In the genomic region with DNA sequence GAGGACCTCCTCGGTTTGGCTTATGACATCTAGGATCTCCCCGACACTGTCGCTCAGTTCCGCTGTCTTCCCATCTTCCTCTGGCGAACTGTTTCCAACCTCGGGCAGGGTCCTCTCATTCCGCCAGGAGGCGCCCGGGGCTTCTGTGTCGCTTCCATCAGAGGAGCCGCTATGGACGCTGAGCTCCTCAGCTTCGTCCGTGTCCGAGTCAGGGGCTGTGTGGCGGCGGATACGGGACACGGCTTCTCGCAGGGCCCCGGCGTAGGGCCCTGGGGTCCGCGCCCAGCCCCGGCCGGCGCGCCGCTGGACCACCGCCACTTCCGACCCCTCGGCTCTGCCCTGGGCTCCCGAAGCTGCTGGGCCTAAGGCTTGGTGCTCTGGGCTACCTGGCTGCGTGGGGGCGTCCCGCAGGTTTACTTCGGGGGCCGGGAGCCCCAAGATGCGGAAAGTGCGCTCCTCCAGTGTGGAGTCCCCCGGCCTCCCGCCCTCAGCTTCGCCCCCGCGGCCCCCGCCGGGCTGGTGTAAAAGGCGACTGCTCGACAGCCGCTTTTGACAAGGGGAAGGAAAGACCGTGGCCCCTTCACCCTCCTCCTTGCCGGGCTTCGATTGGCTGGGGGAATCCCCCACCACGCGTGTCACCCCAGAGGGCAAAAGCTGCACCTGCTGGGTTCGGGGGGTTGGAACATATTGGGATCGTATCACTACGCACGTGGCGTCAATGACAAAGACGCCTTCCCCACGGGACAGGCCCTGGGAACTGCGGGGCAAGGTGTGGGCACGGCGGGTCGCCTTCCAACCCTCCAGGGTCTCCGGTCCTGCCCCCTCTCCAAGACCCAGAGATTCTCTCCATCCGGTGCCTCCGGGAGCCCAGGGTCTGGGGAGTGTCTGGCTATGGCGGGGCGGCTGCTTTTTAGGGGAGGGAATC, we compare ENCODE assay signal across 8 cellular contexts. TPM values are rescaled to one million over a fixed set of nuclear protein-coding genes. Genes with fewer than 3 reads are reported as not detected.
DNase-seq lines count a peak whose midpoint lies in the region; ATAC-seq and FAIRE-seq lines count a peak whose summit lies in the region.

No MANE protein-coding gene starts in this region.

- peaks cover 40% of the 10 kb centered on the region for H3K4me1 ChIP-seq in skeletal muscle satellite cell (ENCODE audit: control insufficient read depth, insufficient read depth, low read length)

- H3K27me3 ChIP-seq in skeletal muscle satellite cell (ENCODE audit: control insufficient read depth, insufficient read depth, low read length): peaks cover 37% of the 10 kb centered on the region

- DNase-seq in EH (ENCODE audit: low read depth) (peak; percentile 83), M059J (ENCODE audit: low read depth) (peak; percentile 67), T-helper 9 cell (peak; percentile 61), cerebellum (ENCODE audit: low spot score) (peak; percentile 72), islet precursor cell (peak; percentile 96), GM19239 (ENCODE audit: insufficient read length, low spot score) (no peak)

- H3K9me3 ChIP-seq in skeletal muscle satellite cell (replicated peaks; ENCODE audit: low read length): no peaks in the 10 kb centered on the region

- H3K4me3 ChIP-seq in skeletal muscle satellite cell (ENCODE audit: low read length): peak overlapping the region; percentile 62

- no peak for ATAC-seq in HG02870 (IDR thresholded peaks at IDR 0.05; ENCODE audit: unreplicated experiment)

- peak overlapping the region; percentile 81 for H3K4me2 ChIP-seq in skeletal muscle satellite cell (ENCODE audit: low read length)

- H3K36me3 ChIP-seq in skeletal muscle satellite cell (ENCODE audit: insufficient read depth, low read length): peaks cover 16% of the 10 kb centered on the region

- FAIRE-seq in GM19239 (lab: Jason Lieb, UNC): no peak

- peak overlapping the region; percentile 38 for H3K9ac ChIP-seq in skeletal muscle satellite cell (ENCODE audit: low read depth, low read length)

RNA-seq across cellular contexts. Expression of gene DDN, which starts 2.1 kb away (rescaled TPM):
- not detected in 2 replicates for total RNA-seq in M059J (2014; rRNA removed; shearing (Covaris generic))
- 0.64 TPM for total RNA-seq in cerebellum
- 0.22 and 0.25 TPM in 2 replicates for total RNA-seq in skeletal muscle satellite cell (2012; rRNA removed)

RNA-seq across cellular contexts. Expression of gene WNT1, which starts 18.9 kb away (rescaled TPM):
- not detected in 2 replicates for total RNA-seq in M059J (2014; rRNA removed; shearing (Covaris generic))
- not detected for total RNA-seq in cerebellum
- not detected in 2 replicates for total RNA-seq in skeletal muscle satellite cell (2012; rRNA removed)

RNA-seq across cellular contexts. Expression of gene PRKAG1, which starts 21.5 kb away (rescaled TPM):
- 56.0 and 59.3 TPM in 2 replicates for total RNA-seq in M059J (2014; rRNA removed; shearing (Covaris generic))
- 33.6 TPM for total RNA-seq in cerebellum
- 58.3 and 62.1 TPM in 2 replicates for total RNA-seq in skeletal muscle satellite cell (2012; rRNA removed)

RNA-seq across cellular contexts. Expression of gene WNT10B, which starts 25.5 kb away (rescaled TPM):
- 0.27 TPM in 1 of 2 replicates, not detected in the other for total RNA-seq in M059J (2014; rRNA removed; shearing (Covaris generic))
- total RNA-seq in cerebellum: 5.7 TPM
- 0.25 and 0.44 TPM in 2 replicates for total RNA-seq in skeletal muscle satellite cell (2012; rRNA removed)

RNA-seq across cellular contexts. Expression of gene ARF3, which starts 39.8 kb away (rescaled TPM):
- total RNA-seq in M059J (2014; rRNA removed; shearing (Covaris generic)): 80.8 and 81.3 TPM in 2 replicates
- 49.6 TPM for total RNA-seq in cerebellum
- 48.9 and 50.7 TPM in 2 replicates for total RNA-seq in skeletal muscle satellite cell (2012; rRNA removed)
